ENCODE assay signal across 12 cellular contexts in the genomic region with DNA sequence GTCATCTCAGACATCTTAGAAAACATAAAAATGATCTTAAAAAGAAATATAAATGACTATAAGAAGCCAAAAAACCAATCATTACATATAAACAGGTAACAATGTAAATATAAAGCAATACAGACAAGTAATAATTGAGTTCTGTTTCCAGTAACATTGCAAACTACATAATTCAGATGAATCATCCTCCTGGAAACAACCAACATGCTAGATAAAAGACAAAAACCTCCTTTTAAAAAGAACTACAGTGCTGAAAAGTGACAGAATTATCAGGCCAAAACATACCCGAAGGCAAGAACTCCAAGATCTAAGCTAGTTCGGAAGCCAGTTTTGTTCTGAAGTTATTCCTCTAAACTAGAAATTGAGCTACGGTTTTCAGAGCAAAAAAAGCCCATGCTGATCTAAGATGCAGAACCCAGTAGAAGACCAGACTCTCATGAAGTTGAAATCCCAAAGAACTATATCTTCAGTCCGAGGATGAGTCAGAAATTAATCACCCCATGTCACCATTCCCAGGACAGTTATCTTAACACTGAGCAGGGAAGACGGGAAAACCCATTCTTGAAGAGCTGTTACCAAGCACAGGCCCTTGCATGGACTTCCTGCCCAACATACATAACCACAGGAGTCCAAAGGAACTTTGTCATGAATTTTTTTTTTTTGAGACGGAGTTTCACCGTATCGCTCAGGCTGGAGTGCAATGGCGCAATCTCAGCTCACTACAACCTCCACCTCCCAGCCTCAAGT. TPM values are rescaled to one million over a fixed set of nuclear protein-coding genes. Genes with fewer than 3 reads are reported as not detected.
DNase-seq lines count a peak whose midpoint lies in the region; ATAC-seq, FAIRE-seq and TF ChIP-seq lines count a peak whose summit lies in the region.
"Had no signal": no experiment of that assay in that cellular context is flagged by ENCODE, and none has a peak within 500 bp of the region (broad histone marks: within the 10 kb centered on the region; RNA-seq: fewer than 3 reads in every experiment).

No MANE protein-coding gene starts in this region.

- peaks cover 0 to 23% of the 10 kb centered on the region in 2 donors for H3K4me1 ChIP-seq in adrenal gland (replicated peaks in 1 of 2)
- no peaks in the 10 kb centered on the region for H3K4me1 ChIP-seq in skeletal muscle tissue (ENCODE audit: control insufficient read depth in 3 of 3, insufficient read depth in 3 of 3, low read length in 3 of 3)
- no peaks in the 10 kb centered on the region for H3K4me1 ChIP-seq in colonic mucosa

- H3K4me3 ChIP-seq in adrenal gland, result no peak overlapping the region
- no peak overlapping the region for H3K4me3 ChIP-seq in skeletal muscle tissue (ENCODE audit: low read length in 3 of 3)
- no peak overlapping the region for H3K4me3 ChIP-seq in colonic mucosa

- TF ChIP-seq CTCF in adrenal gland (IDR thresholded peaks at IDR 0.05) (no peak), D721Med (IDR thresholded peaks at IDR 0.05; ENCODE audit: insufficient read depth, missing control alignments) (no peak), colonic mucosa (IDR thresholded peaks at IDR 0.05) (no peak)

- intact Hi-C loops in adrenal gland (cut with DNase I), result no loop called here
- intact Hi-C loops in colonic mucosa (cut with DNase I), result no loop called here

- no peak for TF ChIP-seq POLR2A in adrenal gland (IDR thresholded peaks at IDR 0.05)

- H3K27me3 ChIP-seq in adrenal gland (no peaks in the 10 kb centered on the region), skeletal muscle tissue (ENCODE audit: control insufficient read depth in 3 of 3, insufficient read depth in 3 of 3, low read length in 3 of 3) (no peaks in the 10 kb centered on the region), colonic mucosa (no peaks in the 10 kb centered on the region)

- H3K9me3 ChIP-seq in adrenal gland (replicated peaks in 1 of 3) (no peaks in the 10 kb centered on the region), skeletal muscle tissue (ENCODE audit: control insufficient read depth in 3 of 3, low read length in 3 of 3) (no peaks in the 10 kb centered on the region), colonic mucosa (no peaks in the 10 kb centered on the region)

- H3K36me3 ChIP-seq in adrenal gland (replicated peaks in 1 of 2), result peaks cover 0 to 60% of the 10 kb centered on the region in 2 donors
- H3K36me3 ChIP-seq in skeletal muscle tissue (ENCODE audit: control insufficient read depth in 3 of 3, insufficient read depth in 3 of 3, low read length in 3 of 3), result peaks cover 12 to 36% (median 33%) of the 10 kb centered on the region in 3 donors
- peaks cover 5% of the 10 kb centered on the region for H3K36me3 ChIP-seq in colonic mucosa

- FAIRE-seq in D721Med (lab: Jason Lieb, UNC), result no peak
- FAIRE-seq: small intestine had no signal

- H3K27ac ChIP-seq in adrenal gland, result peak overlapping the region in 4 of 5 donors; percentile 42 to 71 (median 63)
- H3K27ac ChIP-seq in skeletal muscle tissue (ENCODE audit: low read depth, low read length), result peak overlapping the region; percentile 8
- H3K27ac ChIP-seq in colonic mucosa, result no peak overlapping the region

- ATAC-seq in HG03159 (IDR thresholded peaks at IDR 0.05; ENCODE audit: unreplicated experiment), result no peak
- ATAC-seq: activated CD8-positive, alpha-beta memory T cell treated with anti-CD3 and anti-CD28 coated beads, Interleukin-2, amount 10 ng/mL, durations not matched to agents 7 days and 5 days; left colon; stimulated activated naive B cell treated with anti-CD40 and anti-IgM and Interleukin-4, amounts not matched to agents 10 μg/mL and 1 μg/mL and 100 μg/mL, for 72 hours had no signal

- whole genome bisulfite sequencing in adrenal gland, 4 donors, result 46 to 65% (median 53%) methylated on average over 9 of the region's 9 CpGs

- no peak overlapping the region for H3K9ac ChIP-seq in skeletal muscle tissue (ENCODE audit: low read depth in 1 of 3, low read length in 3 of 3)
- H3K9ac ChIP-seq in colonic mucosa (ENCODE audit: low read depth in 2 of 2, low read length in 2 of 2), result no peak overlapping the region

- DNase-seq in H4 (ENCODE audit: low spot score), result peak; percentile 48
- peak in 5 of 7 donors; percentile 29 to 49 (median 39) for DNase-seq in adrenal gland
- peak; percentile 65 for DNase-seq in foreskin melanocyte
- no peak for DNase-seq in D721Med (ENCODE audit: insufficient read length, low spot score)
- DNase-seq in COLO668 (lab: John Stamatoyannopoulos, UW; ENCODE audit: unreplicated experiment), result no peak
- DNase-seq in colonic mucosa, result no peak
- DNase-seq: activated CD8-positive, alpha-beta memory T cell treated with anti-CD3 and anti-CD28 coated beads, Interleukin-2, amount 10 ng/mL, durations not matched to agents 7 days and 5 days; left colon; small intestine; stimulated activated naive B cell treated with anti-CD40 and anti-IgM and Interleukin-4, amounts not matched to agents 10 μg/mL and 1 μg/mL and 100 μg/mL, for 72 hours had no signal

RNA-seq across cellular contexts. Expression of a gene that starts 9.8 kb away (rescaled TPM):
- total RNA-seq in H4 (2014; rRNA removed; shearing (Covaris generic)), result 19.9 and 33.3 TPM in 2 replicates
- total RNA-seq in adrenal gland (100 to 1,000 TPM in 1 of 8 donors, 10 to 100 TPM in 7; 19.7 to 124 (median 40.4) TPM), skeletal muscle tissue (46.4 TPM), colonic mucosa (10 to 100 TPM; 52.8 to 57.0 TPM)
- 10 to 100 TPM; 14.7 to 78.5 (median 15.3) TPM for polyA plus RNA-seq in adrenal gland

RNA-seq across cellular contexts. Expression of a gene that starts 9.9 kb away (rescaled TPM):
- total RNA-seq in H4 (2014; rRNA removed; shearing (Covaris generic)), result 1.3 and 1.6 TPM in 2 replicates
- total RNA-seq in adrenal gland (10 to 100 TPM in 1 of 8 donors, 1 to 10 TPM in 7; 4.6 to 12.0 (median 8.4) TPM), skeletal muscle tissue (2.6 TPM), colonic mucosa (1 to 10 TPM; 2.1 to 4.6 TPM)
- polyA plus RNA-seq in adrenal gland, result 10 to 100 TPM in 1 of 3 donors, 1 to 10 TPM in 2; 6.7 to 18.3 (median 7.3) TPM

Comparison
In these comparisons a context has a peak if more than half of its experiments do, and no peak if none do; other contexts are left out.
1. DNase-seq: peak in H4 (single experiment), adrenal gland (5 of 7) and foreskin melanocyte (single experiment); none in D721Med (single experiment), COLO668 (single experiment) and colonic mucosa (single experiment).